In the genomic region with DNA sequence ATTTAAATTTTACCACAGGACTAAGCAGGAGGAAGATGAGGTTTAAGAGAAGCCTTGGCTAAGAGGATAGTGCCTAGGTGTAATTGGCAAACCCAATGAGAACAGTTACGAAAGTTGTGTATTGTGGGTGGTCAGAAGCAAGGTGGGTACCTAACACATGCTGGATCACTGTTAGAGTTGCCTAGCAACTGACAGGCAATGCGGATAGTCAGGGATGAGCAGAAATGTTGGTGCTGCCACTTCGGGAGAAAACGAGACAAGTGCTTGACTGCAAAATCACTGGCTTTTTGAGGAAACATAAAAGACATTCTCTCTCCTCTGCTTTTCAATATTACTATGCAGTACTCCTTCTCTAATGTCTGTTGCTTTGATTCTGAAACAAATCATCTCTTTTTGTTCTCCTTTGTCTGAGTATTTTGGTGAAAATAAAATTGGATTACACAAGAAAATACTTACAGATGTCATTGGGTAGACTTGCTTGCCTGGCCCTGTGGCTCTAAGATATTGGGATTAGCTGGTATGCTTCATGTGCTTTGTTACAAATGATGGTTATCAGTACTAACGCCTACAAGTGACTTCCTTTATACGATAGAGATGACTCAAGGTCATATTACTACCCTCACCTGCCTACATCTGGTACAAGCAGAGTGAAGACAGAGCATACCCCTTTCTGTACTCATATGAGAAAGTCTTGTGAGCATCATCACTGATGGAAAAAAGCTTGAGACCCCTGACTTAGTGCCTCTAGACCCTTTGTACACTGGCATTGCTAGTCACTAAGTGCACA, we compare ENCODE assay signal across 20 cellular contexts. TPM values are rescaled to one million over a fixed set of nuclear protein-coding genes. Genes with fewer than 3 reads are reported as not detected.
"Had no signal": no experiment of that assay in that cellular context is flagged by ENCODE, and none has a peak within 500 bp of the region (broad histone marks: within the 10 kb centered on the region; RNA-seq: fewer than 3 reads in every experiment).

No MANE protein-coding gene starts in this region.

- H3K27ac Mint-ChIP-seq: activated naive CD4-positive, alpha-beta T cell treated with anti-CD3 and anti-CD28 coated beads for 36 hours; dendritic cell treated with granulocyte-macrophage colony-stimulating factor and Interleukin-4, amounts not matched to agents 40 ng/mL and 50 ng/mL, for 4 days; nephron progenitor cell; T-helper 1 cell treated with Interleukin-12 subunit alpha and Interleukin-12 subunit beta and Interleukin-4 antibody, amounts not matched to agents 30 μg/mL and 1 μg/mL, for 36 hours had no signal

- H3K4me1 Mint-ChIP-seq: nephron progenitor cell had no signal

- H3K9me3 Mint-ChIP-seq: activated naive CD4-positive, alpha-beta T cell treated with anti-CD3 and anti-CD28 coated beads for 36 hours; dendritic cell treated with granulocyte-macrophage colony-stimulating factor and Interleukin-4, amounts not matched to agents 40 ng/mL and 50 ng/mL, for 4 days; nephron progenitor cell; T-helper 1 cell treated with Interleukin-12 subunit alpha and Interleukin-12 subunit beta and Interleukin-4 antibody, amounts not matched to agents 30 μg/mL and 1 μg/mL, for 36 hours had no signal

- H3K4me3 Mint-ChIP-seq: activated naive CD4-positive, alpha-beta T cell treated with anti-CD3 and anti-CD28 coated beads for 36 hours; dendritic cell treated with granulocyte-macrophage colony-stimulating factor and Interleukin-4, amounts not matched to agents 40 ng/mL and 50 ng/mL, for 4 days; nephron progenitor cell; T-helper 1 cell treated with Interleukin-12 subunit alpha and Interleukin-12 subunit beta and Interleukin-4 antibody, amounts not matched to agents 30 μg/mL and 1 μg/mL, for 36 hours had no signal

- DNase-seq: activated CD4-positive, alpha-beta T cell treated with anti-CD3 and anti-CD28 coated beads for 4 hours; activated naive CD4-positive, alpha-beta T cell treated with anti-CD3 and anti-CD28 coated beads for 36 hours; effector CD8-positive, alpha-beta T cell; gastrocnemius medialis; heart right ventricle; left ventricle myocardium inferior; mammary epithelial cell; nephron progenitor cell; stimulated activated CD4-positive, alpha-beta T cell treated with anti-CD3 and anti-CD28 coated beads, Interleukin-12 subunit alpha, Interleukin-12 subunit beta, amount 100 ng/mL, for 4 hours; stimulated activated CD4-positive, alpha-beta T cell treated with anti-CD3 and anti-CD28 coated beads, Interleukin-1b, Interleukin-23, amount 100 ng/mL, for 48 hours; stimulated activated CD8-positive, alpha-beta memory T cell treated with anti-CD3 and anti-CD28 coated beads, Interleukin-4, amount 100 ng/mL, for 48 hours; stimulated activated naive CD4-positive, alpha-beta T cell treated with Interleukin-2 at 50 U/mL for 16 hours; trophoblast cell had no signal

- H3K27me3 Mint-ChIP-seq: dendritic cell treated with granulocyte-macrophage colony-stimulating factor and Interleukin-4, amounts not matched to agents 40 ng/mL and 50 ng/mL, for 4 days; progenitor cell of endocrine pancreas had no signal

- ATAC-seq: esophagus mucosa, gastrocnemius medialis, heart right ventricle had no signal

RNA-seq across cellular contexts. Expression of gene EFCAB11, which starts 49.2 kb away (rescaled TPM):
- total RNA-seq: ascending aorta had no signal

RNA-seq across cellular contexts. Expression of gene KCNK13, which starts 58.1 kb away (rescaled TPM):
- total RNA-seq: activated naive CD4-positive, alpha-beta T cell treated with anti-CD3 and anti-CD28 coated beads for 36 hours; ascending aorta; gastrocnemius medialis; mammary epithelial cell; myocyte; progenitor cell of endocrine pancreas; vagina had no signal
